ENCODE assay signal across 18 cellular contexts in genomic region chr15:35254052-35254451, GRCh38.
"Had no signal": no experiment of that assay in that cellular context is flagged by ENCODE, and none has a peak within 500 bp of the region (broad histone marks: within the 10 kb centered on the region; RNA-seq: fewer than 3 reads in every experiment).

No MANE protein-coding gene starts in this region.

- H3K27me3 Mint-ChIP-seq: natural killer cell treated with Interleukin-12 subunit alpha and Interleukin-12 subunit beta and Interleukin-15 and Interleukin-18, amount 100 ng/mL, for 72 hours had no signal

- DNase-seq: effector CD4-positive, alpha-beta T cell; heart left ventricle; hippocampal formation; islet precursor cell; mammary epithelial cell; mucosa of descending colon; occipital lobe; pancreas; right cardiac atrium; small intestine; stimulated activated CD4-positive, alpha-beta T cell treated with anti-CD3 and anti-CD28 coated beads, Interleukin-12 subunit alpha, Interleukin-12 subunit beta, amount 100 ng/mL, for 4 hours; stimulated activated naive CD4-positive, alpha-beta T cell; stomach; substantia nigra; trophoblast cell had no signal

- H3K27ac Mint-ChIP-seq: natural killer cell treated with Interleukin-12 subunit alpha and Interleukin-12 subunit beta and Interleukin-15 and Interleukin-18, amount 100 ng/mL, for 72 hours; progenitor cell of endocrine pancreas had no signal

- H3K27ac ChIP-seq: coronary artery, heart left ventricle, pancreas, stomach had no signal

- H3K4me3 ChIP-seq: coronary artery, heart left ventricle, mucosa of descending colon, pancreas, stomach had no signal

- H3K4me3 Mint-ChIP-seq: natural killer cell treated with Interleukin-12 subunit alpha and Interleukin-12 subunit beta and Interleukin-15 and Interleukin-18, amount 100 ng/mL, for 72 hours had no signal

- H3K4me1 ChIP-seq: heart left ventricle, pancreas, stomach had no signal

- H3K36me3 Mint-ChIP-seq: natural killer cell treated with Interleukin-12 subunit alpha and Interleukin-12 subunit beta and Interleukin-15 and Interleukin-18, amount 100 ng/mL, for 72 hours had no signal

- H3K9me3 ChIP-seq: heart left ventricle, mucosa of descending colon, pancreas, stomach had no signal

- H3K36me3 ChIP-seq: heart left ventricle, pancreas, stomach had no signal

- H3K27me3 ChIP-seq: heart left ventricle, pancreas, stomach had no signal
